In genomic region chr3:69199942-69200341, GRCh38 we compare ENCODE assay signal across 11 cellular contexts.
DNase-seq lines count a peak whose midpoint lies in the region; ATAC-seq and TF ChIP-seq lines count a peak whose summit lies in the region.
"Had no signal": no experiment of that assay in that cellular context is flagged by ENCODE, and none has a peak within 500 bp of the region (broad histone marks: within the 10 kb centered on the region; RNA-seq: fewer than 3 reads in every experiment).

No MANE protein-coding gene starts in this region.

- H3K4me3 ChIP-seq in Panc1 (ENCODE audit: low read depth in 2 of 2, low read length in 2 of 2), result peak overlapping the region; percentile 38 to 69; a peak in 3 of 4 replicates
- peak overlapping the region; percentile 86 for H3K4me3 ChIP-seq in endocrine pancreas (ENCODE audit: control insufficient read depth, insufficient read depth, low read length)
- peak overlapping the region; percentile 59 to 63 for H3K4me3 ChIP-seq in neutrophil (ENCODE audit: low read depth in 1 of 2, low read length in 1 of 2)

- 0 out of 2 replicates have a peak, but pooled peaks cover 3% of the 10 kb centered on the region for H3K4me1 ChIP-seq in Panc1 (ENCODE audit: control insufficient read depth, insufficient read depth, low read length)
- H3K4me1 ChIP-seq in endocrine pancreas (ENCODE audit: control insufficient read depth, insufficient read depth, low read length), result no peaks in the 10 kb centered on the region
- peaks cover 56 to 58% of the 10 kb centered on the region in 2 experiments for H3K4me1 ChIP-seq in neutrophil (ENCODE audit: control insufficient read depth in 1 of 2, insufficient read depth in 1 of 2, low read depth in 1 of 2, low read length in 1 of 2)

- H3K27me3 ChIP-seq in CD4-positive, alpha-beta T cell (ENCODE audit: control insufficient read depth, insufficient read depth, low read length), result no peaks in the 10 kb centered on the region
- H3K27me3 ChIP-seq in Panc1 (ENCODE audit: control insufficient read depth, insufficient read depth, low read length) (no peaks in the 10 kb centered on the region), endocrine pancreas (ENCODE audit: control insufficient read depth, insufficient read depth, low read length) (no peaks in the 10 kb centered on the region), neutrophil (no peaks in the 10 kb centered on the region)

- peaks cover 45% of the 10 kb centered on the region for H3K4me1 Mint-ChIP-seq in CD4-positive, alpha-beta T cell (ENCODE audit: low read depth)
- H3K4me1 Mint-ChIP-seq in glutamatergic neuron (ENCODE audit: low read depth, unreplicated experiment), result peaks cover 15% of the 10 kb centered on the region

- H3K9ac ChIP-seq in endocrine pancreas (ENCODE audit: control insufficient read depth, insufficient read depth, low read length), result no peak overlapping the region

- H3K9me3 ChIP-seq in CD4-positive, alpha-beta T cell (ENCODE audit: control insufficient read depth, low read length), result no peaks in the 10 kb centered on the region
- H3K9me3 ChIP-seq in Panc1 (ENCODE audit: control insufficient read depth, insufficient read depth, low read depth, low read length) (no peaks in the 10 kb centered on the region), endocrine pancreas (ENCODE audit: control insufficient read depth, low read length) (no peaks in the 10 kb centered on the region), neutrophil (no peaks in the 10 kb centered on the region)

- POLR2A ChIA-PET in CD4-positive, alpha-beta T cell (lab: Charles Lee), result interaction anchor here (0.7 to 1.6 kb wide), 8 partner anchors 10 to 148 kb away, joined by 3 to 5 read pairs (median 3); partner anchors contain the start of gene TMF1
- POLR2A ChIA-PET in Panc1 (lab: Charles Lee), result no interaction called here

- DNase-seq in CD4-positive, alpha-beta T cell, result no peak
- DNase-seq in Panc1 (ENCODE audit: low read depth, low spot score), result no peak
- no peak for DNase-seq in glutamatergic neuron
- no peak for DNase-seq in NCI-H187 (lab: John Stamatoyannopoulos, UW)
- DNase-seq: activated B cell treated with CpG ODN at 0.5 μM for 24 hours, DMS79 treated with DMSO at 0.1 percent for 48 hours had no signal

- no peak for TF ChIP-seq CTCF in CD4-positive, alpha-beta T cell (IDR thresholded peaks at IDR 0.05)
- TF ChIP-seq CTCF in Panc1 (IDR thresholded peaks at IDR 0.05) (no peak), neutrophil (IDR thresholded peaks at IDR 0.05) (no peak), glutamatergic neuron (IDR thresholded peaks at IDR 0.05; ENCODE audit: partially characterized antibody, unreplicated experiment) (no peak)

- H3K36me3 ChIP-seq in Panc1 (ENCODE audit: control insufficient read depth, insufficient read depth, low read length) (no peaks in the 10 kb centered on the region), endocrine pancreas (ENCODE audit: control insufficient read depth, insufficient read depth, low read length) (no peaks in the 10 kb centered on the region), neutrophil (peaks cover 16% of the 10 kb centered on the region)

- no peak for ATAC-seq in CD4-positive, alpha-beta T cell (ENCODE audit: poor library complexity)
- ATAC-seq in Panc1 (no peak), HG03159 (IDR thresholded peaks at IDR 0.05; ENCODE audit: unreplicated experiment) (no peak), HG02678 (IDR thresholded peaks at IDR 0.05; ENCODE audit: unreplicated experiment) (no peak)

- intact Hi-C loops in CD4-positive, alpha-beta T cell (cut with DNase I, micrococcal nuclease), result no loop called here
- intact Hi-C loops in Panc1 (cut with micrococcal nuclease; ENCODE audit: unreplicated experiment), result no loop called here

- no TSS peak for BruUV-seq in Panc1 (replicated peaks; lab: Mats Ljungman, UMichigan)

- H3K27ac ChIP-seq in CD4-positive, alpha-beta T cell (ENCODE audit: low read depth, low read length), result peak overlapping the region; percentile 27
- no peak overlapping the region for H3K27ac ChIP-seq in Panc1 (ENCODE audit: low read length)
- H3K27ac ChIP-seq in neutrophil, result peak overlapping the region; percentile 82
- H3K27ac ChIP-seq: HL-60 had no signal

- CTCF ChIA-PET in CD4-positive, alpha-beta T cell (lab: Charles Lee), result interaction anchor here (1.8 kb wide), 1 partner anchor 107 kb away, joined by 6 read pairs; no protein-coding TSS in a partner anchor
- CTCF ChIA-PET in Panc1 (lab: Charles Lee), result no interaction called here

- H3K27me3 Mint-ChIP-seq in CD4-positive, alpha-beta T cell, result no peaks in the 10 kb centered on the region
- H3K27me3 Mint-ChIP-seq in glutamatergic neuron (ENCODE audit: unreplicated experiment), result no peaks in the 10 kb centered on the region

- no peaks in the 10 kb centered on the region for H3K9me3 Mint-ChIP-seq in CD4-positive, alpha-beta T cell
- H3K9me3 Mint-ChIP-seq in glutamatergic neuron (ENCODE audit: unreplicated experiment), result peaks cover 2% of the 10 kb centered on the region
- H3K9me3 Mint-ChIP-seq: activated B cell treated with CpG ODN at 0.5 μM for 24 hours had no signal

- peak overlapping the region; percentile 66 for H3K27ac Mint-ChIP-seq in CD4-positive, alpha-beta T cell
- no peak overlapping the region for H3K27ac Mint-ChIP-seq in glutamatergic neuron (ENCODE audit: unreplicated experiment)
- H3K27ac Mint-ChIP-seq: activated B cell treated with CpG ODN at 0.5 μM for 24 hours had no signal

- H3K4me3 Mint-ChIP-seq in CD4-positive, alpha-beta T cell, result peak overlapping the region; percentile 92
- H3K4me3 Mint-ChIP-seq in glutamatergic neuron (ENCODE audit: unreplicated experiment), result no peak overlapping the region

- H3K36me3 Mint-ChIP-seq in CD4-positive, alpha-beta T cell (ENCODE audit: low read depth), result no peaks in the 10 kb centered on the region
- H3K36me3 Mint-ChIP-seq in glutamatergic neuron (ENCODE audit: unreplicated experiment), result no peaks in the 10 kb centered on the region

- in situ Hi-C loops in Panc1 (cut with HindIII; ENCODE audit: low pct_unique_long_range_greater_than_20kb, low sequenced_read_pairs), result no loop called here
